In the genomic region with DNA sequence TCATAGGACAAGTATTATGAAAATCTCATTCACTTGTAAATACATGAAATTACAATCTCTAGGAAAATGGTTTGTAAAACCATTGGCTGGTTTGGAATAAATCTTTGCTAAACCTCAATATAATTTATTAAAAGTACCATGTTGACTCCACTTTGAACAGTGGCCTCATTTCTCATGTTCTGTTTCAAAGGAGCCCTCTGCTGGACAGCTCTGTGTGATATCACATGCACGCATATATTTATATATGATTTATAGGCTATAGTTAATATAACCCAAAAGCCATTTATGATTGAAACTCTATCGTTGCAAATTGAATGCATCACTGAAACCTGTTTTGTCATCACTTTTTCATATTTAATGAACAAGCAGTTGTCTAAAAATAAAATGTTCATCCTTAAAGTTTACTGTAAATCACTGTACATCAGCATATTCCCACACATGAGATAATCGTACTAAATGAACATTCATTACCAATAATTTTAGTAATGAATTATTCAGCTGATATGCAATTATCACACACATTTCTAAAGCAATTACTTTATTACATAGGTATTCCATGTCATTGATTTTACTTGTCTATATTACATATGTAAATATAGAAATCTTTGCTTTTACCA, we compare ENCODE assay signal across 8 cellular contexts.
A peak's percentile ranks its signal among the peaks of the same experiment; 100 is the strongest.
DNase-seq lines count a peak whose midpoint lies in the region; ATAC-seq, FAIRE-seq and TF ChIP-seq lines count a peak whose summit lies in the region.

No MANE protein-coding gene starts in this region.

- H3K4me3 ChIP-seq in LNCaP clone FGC (ENCODE audit: low read depth, low read length), result no peak overlapping the region

- no peaks in the 10 kb centered on the region for H3K9me3 Mint-ChIP-seq in activated T-helper 2 cell treated with anti-CD3 and anti-CD28 coated beads, Interferon-gamma antibody, Interleukin-2, Interleukin-4, amounts not matched to agents 10 μg/mL and 5 μg/mL and 100 μg/mL, durations not matched to agents 14 hours and 24 hours and 36 hours
- peaks cover 5% of the 10 kb centered on the region for H3K9me3 Mint-ChIP-seq in stimulated activated effector memory CD8-positive, alpha-beta T cell treated with anti-CD3 and anti-CD28 coated beads, Interleukin-12 subunit alpha, Interleukin-12 subunit beta, amount 100 ng/mL, for 72 hours

- ATAC-seq in HG03378 (IDR thresholded peaks at IDR 0.05; ENCODE audit: unreplicated experiment) (no peak), HG02610 (IDR thresholded peaks at IDR 0.05; ENCODE audit: unreplicated experiment) (no peak)
- no peak for ATAC-seq in stimulated activated effector memory CD8-positive, alpha-beta T cell treated with anti-CD3 and anti-CD28 coated beads, Interleukin-12 subunit alpha, Interleukin-12 subunit beta, amount 100 ng/mL, for 72 hours

- TF ChIP-seq CTCF in LNCaP clone FGC (IDR thresholded peaks at IDR 0.05; ENCODE audit: control insufficient read depth, extremely low read depth, insufficient read depth), result peak; percentile 57

- DNase-seq in CD1c-positive myeloid dendritic cell (ENCODE audit: extremely low spot score) (peak; percentile 13), LNCaP clone FGC (ENCODE audit: low read depth) (peak; percentile 6), SW480 (ENCODE audit: low spot score) (peak; percentile 25)
- DNase-seq in activated T-helper 2 cell treated with anti-CD3 and anti-CD28 coated beads, Interferon-gamma antibody, Interleukin-2, Interleukin-4, amounts not matched to agents 10 μg/mL and 5 μg/mL and 100 μg/mL, durations not matched to agents 14 hours and 24 hours and 36 hours (ENCODE audit: low spot score), result no peak
- DNase-seq in stimulated activated effector memory CD8-positive, alpha-beta T cell treated with anti-CD3 and anti-CD28 coated beads, Interleukin-12 subunit alpha, Interleukin-12 subunit beta, amount 100 ng/mL, for 72 hours (ENCODE audit: low spot score in 2 of 2), result no peak

- peak; percentile 87 for FAIRE-seq in islet of Langerhans (lab: Jason Lieb, UNC)

- no peak overlapping the region for H3K27ac Mint-ChIP-seq in activated T-helper 2 cell treated with anti-CD3 and anti-CD28 coated beads, Interferon-gamma antibody, Interleukin-2, Interleukin-4, amounts not matched to agents 10 μg/mL and 5 μg/mL and 100 μg/mL, durations not matched to agents 14 hours and 24 hours and 36 hours
- H3K27ac Mint-ChIP-seq in stimulated activated effector memory CD8-positive, alpha-beta T cell treated with anti-CD3 and anti-CD28 coated beads, Interleukin-12 subunit alpha, Interleukin-12 subunit beta, amount 100 ng/mL, for 72 hours, result no peak overlapping the region

- intact Hi-C loops in activated T-helper 2 cell treated with anti-CD3 and anti-CD28 coated beads, Interferon-gamma antibody, Interleukin-2, Interleukin-4, amounts not matched to agents 10 μg/mL and 5 μg/mL and 100 μg/mL, durations not matched to agents 14 hours and 24 hours and 36 hours (cut with micrococcal nuclease), result no loop called here

- H3K27me3 Mint-ChIP-seq in activated T-helper 2 cell treated with anti-CD3 and anti-CD28 coated beads, Interferon-gamma antibody, Interleukin-2, Interleukin-4, amounts not matched to agents 10 μg/mL and 5 μg/mL and 100 μg/mL, durations not matched to agents 14 hours and 24 hours and 36 hours (ENCODE audit: low read depth), result no peaks in the 10 kb centered on the region

- H3K4me1 Mint-ChIP-seq in activated T-helper 2 cell treated with anti-CD3 and anti-CD28 coated beads, Interferon-gamma antibody, Interleukin-2, Interleukin-4, amounts not matched to agents 10 μg/mL and 5 μg/mL and 100 μg/mL, durations not matched to agents 14 hours and 24 hours and 36 hours (ENCODE audit: low read depth), result peaks cover 11% of the 10 kb centered on the region
- H3K4me1 Mint-ChIP-seq in stimulated activated effector memory CD8-positive, alpha-beta T cell treated with anti-CD3 and anti-CD28 coated beads, Interleukin-12 subunit alpha, Interleukin-12 subunit beta, amount 100 ng/mL, for 72 hours, result peaks cover 4% of the 10 kb centered on the region

- no peaks in the 10 kb centered on the region for H3K36me3 Mint-ChIP-seq in activated T-helper 2 cell treated with anti-CD3 and anti-CD28 coated beads, Interferon-gamma antibody, Interleukin-2, Interleukin-4, amounts not matched to agents 10 μg/mL and 5 μg/mL and 100 μg/mL, durations not matched to agents 14 hours and 24 hours and 36 hours (ENCODE audit: low read depth)
- H3K36me3 Mint-ChIP-seq in stimulated activated effector memory CD8-positive, alpha-beta T cell treated with anti-CD3 and anti-CD28 coated beads, Interleukin-12 subunit alpha, Interleukin-12 subunit beta, amount 100 ng/mL, for 72 hours, result no peaks in the 10 kb centered on the region

- no peak overlapping the region for H3K4me3 Mint-ChIP-seq in activated T-helper 2 cell treated with anti-CD3 and anti-CD28 coated beads, Interferon-gamma antibody, Interleukin-2, Interleukin-4, amounts not matched to agents 10 μg/mL and 5 μg/mL and 100 μg/mL, durations not matched to agents 14 hours and 24 hours and 36 hours (ENCODE audit: low read depth)
- no peak overlapping the region for H3K4me3 Mint-ChIP-seq in stimulated activated effector memory CD8-positive, alpha-beta T cell treated with anti-CD3 and anti-CD28 coated beads, Interleukin-12 subunit alpha, Interleukin-12 subunit beta, amount 100 ng/mL, for 72 hours

Comparison
In these comparisons a context has a peak if more than half of its experiments do, and no peak if none do; other contexts are left out.
1. DNase-seq: peak in CD1c-positive myeloid dendritic cell (single experiment), LNCaP clone FGC (single experiment) and SW480 (single experiment); none in activated T-helper 2 cell treated with anti-CD3 and anti-CD28 coated beads, Interferon-gamma antibody, Interleukin-2, Interleukin-4, amounts not matched to agents 10 μg/mL and 5 μg/mL and 100 μg/mL, durations not matched to agents 14 hours and 24 hours and 36 hours (single experiment) and stimulated activated effector memory CD8-positive, alpha-beta T cell treated with anti-CD3 and anti-CD28 coated beads, Interleukin-12 subunit alpha, Interleukin-12 subunit beta, amount 100 ng/mL, for 72 hours (0 of 2).